1 cellular context compared by ENCODE assay signal in the genomic region with DNA sequence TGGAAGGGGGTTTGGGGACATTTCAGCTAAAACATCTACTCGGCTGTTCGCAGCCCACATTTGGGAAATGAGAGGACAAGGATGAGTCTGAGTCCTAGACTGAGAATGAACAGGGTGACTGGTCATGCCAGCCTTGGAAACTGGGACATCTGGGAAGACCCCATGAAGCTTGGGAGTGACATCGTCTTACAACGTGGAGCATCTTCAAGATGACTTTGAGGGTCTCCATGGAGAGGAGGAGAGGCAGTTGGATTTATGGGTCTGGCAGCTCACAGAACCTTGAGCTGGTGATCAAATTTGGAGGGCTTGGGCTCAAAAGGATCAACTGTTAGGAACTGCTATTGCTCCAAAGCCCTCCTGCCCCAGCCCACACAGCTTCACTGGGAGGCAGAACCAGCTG.
TF ChIP-seq lines count a peak whose summit lies in the region.

No MANE protein-coding gene starts in this region.

TF ChIP-seq in WTC11, 78 proteins besides CTCF, POLR2A, EP300 and RAD21 (continued from another document):
- TF ChIP-seq, protein P1, sequence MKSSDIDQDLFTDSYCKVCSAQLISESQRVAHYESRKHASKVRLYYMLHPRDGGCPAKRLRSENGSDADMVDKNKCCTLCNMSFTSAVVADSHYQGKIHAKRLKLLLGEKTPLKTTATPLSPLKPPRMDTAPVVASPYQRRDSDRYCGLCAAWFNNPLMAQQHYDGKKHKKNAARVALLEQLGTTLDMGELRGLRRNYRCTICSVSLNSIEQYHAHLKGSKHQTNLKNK (CRISPR knock-in tag; IDR thresholded peaks at IDR 0.05): peak; percentile 99
